1 cellular context compared by ENCODE assay signal in the genomic region with DNA sequence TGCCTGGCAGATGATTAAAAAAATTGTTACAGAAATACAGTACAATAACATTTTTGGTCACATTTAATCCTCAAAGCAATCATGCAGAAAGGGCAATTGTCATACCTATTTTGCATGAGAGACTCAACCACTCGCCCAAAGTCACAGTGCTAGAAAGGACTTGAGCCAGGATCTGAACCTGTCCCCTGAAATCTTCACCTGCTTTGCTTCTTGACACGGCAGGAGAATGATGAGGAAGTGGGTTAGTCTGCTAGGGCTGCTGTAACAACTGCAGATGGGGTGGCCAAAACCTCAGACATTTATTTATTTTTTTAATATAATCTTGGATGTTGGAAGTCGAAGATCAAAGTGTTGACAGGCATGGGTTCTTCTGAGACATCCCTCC.
TF ChIP-seq lines count a peak whose summit lies in the region.

No MANE protein-coding gene starts in this region.

TF ChIP-seq in GM23338, 12 proteins besides CTCF, POLR2A, EP300 and RAD21 (continued from another document):
- TF ChIP-seq, protein P1, sequence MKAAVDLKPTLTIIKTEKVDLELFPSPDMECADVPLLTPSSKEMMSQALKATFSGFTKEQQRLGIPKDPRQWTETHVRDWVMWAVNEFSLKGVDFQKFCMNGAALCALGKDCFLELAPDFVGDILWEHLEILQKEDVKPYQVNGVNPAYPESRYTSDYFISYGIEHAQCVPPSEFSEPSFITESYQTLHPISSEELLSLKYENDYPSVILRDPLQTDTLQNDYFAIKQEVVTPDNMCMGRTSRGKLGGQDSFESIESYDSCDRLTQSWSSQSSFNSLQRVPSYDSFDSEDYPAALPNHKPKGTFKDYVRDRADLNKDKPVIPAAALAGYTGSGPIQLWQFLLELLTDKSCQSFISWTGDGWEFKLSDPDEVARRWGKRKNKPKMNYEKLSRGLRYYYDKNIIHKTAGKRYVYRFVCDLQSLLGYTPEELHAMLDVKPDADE (IDR thresholded peaks at IDR 0.05), result no peak
- TF ChIP-seq NANOG (IDR thresholded peaks at IDR 0.05; ENCODE audit: borderline replicate concordance), result no peak
- no peak for TF ChIP-seq JUNB (IDR thresholded peaks at IDR 0.05; ENCODE audit: unreplicated experiment)
- no peak for TF ChIP-seq ZNF462 (CRISPR knock-in tag; IDR thresholded peaks at IDR 0.05)
- TF ChIP-seq REST (IDR thresholded peaks at IDR 0.05; ENCODE audit: unreplicated experiment), result no peak
- TF ChIP-seq ZNF114 (CRISPR knock-in tag; IDR thresholded peaks at IDR 0.05), result no peak
- no peak for TF ChIP-seq ZNF331 (CRISPR knock-in tag; IDR thresholded peaks at IDR 0.05; ENCODE audit: low read depth)
